In the genomic region with DNA sequence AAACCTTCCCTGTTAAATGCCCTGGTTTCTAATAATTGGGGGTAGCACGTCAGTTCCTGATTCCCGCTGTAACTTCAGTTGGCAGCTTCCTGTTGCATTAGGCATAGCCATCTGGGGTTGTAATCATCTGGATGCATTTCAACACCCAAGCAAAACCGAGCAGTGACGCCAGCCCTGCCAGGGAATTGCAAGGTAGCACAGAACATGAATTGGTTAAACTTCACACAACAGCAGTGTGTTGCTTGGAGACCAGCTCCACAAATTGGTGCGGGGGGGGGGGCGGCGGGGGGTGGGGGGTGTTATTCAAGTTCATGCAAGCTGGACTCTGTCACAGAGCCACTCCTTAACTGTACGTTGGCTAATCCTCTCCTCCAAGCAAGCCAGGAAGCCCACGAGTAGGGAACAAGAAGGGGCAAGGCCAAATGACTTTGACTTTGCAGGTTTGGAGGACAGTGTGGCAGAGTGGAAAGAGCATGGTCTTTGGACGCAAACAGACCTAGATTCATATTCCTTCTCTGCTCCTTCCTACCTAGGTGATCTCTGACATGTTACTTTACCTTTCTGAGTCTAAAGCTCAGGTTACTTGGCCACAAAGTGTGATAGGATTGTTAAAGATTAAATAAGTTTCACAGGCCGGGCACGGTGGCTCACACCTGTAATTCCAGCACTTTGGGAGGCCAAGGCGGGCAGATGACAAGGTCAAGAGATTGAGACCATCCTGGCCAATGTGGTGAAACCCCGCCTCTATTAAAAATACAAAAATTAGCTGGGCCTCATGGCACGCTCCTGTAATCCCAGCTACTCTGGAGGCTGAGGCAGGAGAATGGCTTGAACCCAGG, we compare ENCODE assay signal across 8 cellular contexts. TPM values are rescaled to one million over a fixed set of nuclear protein-coding genes. Genes with fewer than 3 reads are reported as not detected.
DNase-seq lines count a peak whose midpoint lies in the region; ATAC-seq and TF ChIP-seq lines count a peak whose summit lies in the region.

No MANE protein-coding gene starts in this region.

- no peaks in the 10 kb centered on the region for H3K27me3 Mint-ChIP-seq in stimulated activated naive CD8-positive, alpha-beta T cell treated with anti-CD3 and anti-CD28 coated beads, Interleukin-15, Interleukin-2, amounts not matched to agents 100 ng/mL and 50 ng/mL, for 24 hours
- peaks cover 6% of the 10 kb centered on the region for H3K27me3 Mint-ChIP-seq in neural progenitor cell (ENCODE audit: insufficient read depth, low read depth)

- peak overlapping the region; percentile 4 for H3K27ac Mint-ChIP-seq in stimulated activated naive CD8-positive, alpha-beta T cell treated with anti-CD3 and anti-CD28 coated beads, Interleukin-15, Interleukin-2, amounts not matched to agents 100 ng/mL and 50 ng/mL, for 24 hours
- no peak overlapping the region for H3K27ac Mint-ChIP-seq in neural progenitor cell

- H3K36me3 ChIP-seq in RWPE2 (ENCODE audit: low read depth) (no peaks in the 10 kb centered on the region), neural progenitor cell (no peaks in the 10 kb centered on the region)

- H3K4me1 Mint-ChIP-seq in stimulated activated naive CD8-positive, alpha-beta T cell treated with anti-CD3 and anti-CD28 coated beads, Interleukin-15, Interleukin-2, amounts not matched to agents 100 ng/mL and 50 ng/mL, for 24 hours (ENCODE audit: low read depth) = peaks cover 38% of the 10 kb centered on the region
- H3K4me1 Mint-ChIP-seq in neural progenitor cell = peaks cover 7% of the 10 kb centered on the region

- no peaks in the 10 kb centered on the region for H4K20me1 ChIP-seq in neural progenitor cell (ENCODE audit: low read depth)

- peaks cover 45% of the 10 kb centered on the region for H3K36me3 Mint-ChIP-seq in stimulated activated naive CD8-positive, alpha-beta T cell treated with anti-CD3 and anti-CD28 coated beads, Interleukin-15, Interleukin-2, amounts not matched to agents 100 ng/mL and 50 ng/mL, for 24 hours (ENCODE audit: low read depth)
- H3K36me3 Mint-ChIP-seq in neural progenitor cell = no peaks in the 10 kb centered on the region

- no peaks in the 10 kb centered on the region for H3K79me2 ChIP-seq in neural progenitor cell (ENCODE audit: low read depth)

- H3K4me3 Mint-ChIP-seq in stimulated activated naive CD8-positive, alpha-beta T cell treated with anti-CD3 and anti-CD28 coated beads, Interleukin-15, Interleukin-2, amounts not matched to agents 100 ng/mL and 50 ng/mL, for 24 hours = no peak overlapping the region
- no peak overlapping the region for H3K4me3 Mint-ChIP-seq in neural progenitor cell

- H3K9ac ChIP-seq in neural progenitor cell = no peak overlapping the region

- no peak overlapping the region for H2AFZ ChIP-seq in neural progenitor cell (replicated peaks)

- no peak overlapping the region for H3K4me2 ChIP-seq in neural progenitor cell

- no peaks in the 10 kb centered on the region for H3K9me3 ChIP-seq in RWPE2 (ENCODE audit: severe bottlenecking)
- no peaks in the 10 kb centered on the region for H3K9me3 ChIP-seq in neural progenitor cell (ENCODE audit: low read depth)

- H3K4me3 ChIP-seq in RWPE2 (ENCODE audit: severe bottlenecking) = no peak overlapping the region
- H3K4me3 ChIP-seq in neural progenitor cell = no peak overlapping the region

- no peaks in the 10 kb centered on the region for H3F3A ChIP-seq in neural progenitor cell (ENCODE audit: low read depth)

- ATAC-seq in stimulated activated naive CD8-positive, alpha-beta T cell treated with anti-CD3 and anti-CD28 coated beads, Interleukin-15, Interleukin-2, amounts not matched to agents 100 U/mL and 50 U/mL, for 24 hours = no peak
- ATAC-seq in RWPE2 (ENCODE audit: low read depth) (peak; percentile 94), GM21619 (IDR thresholded peaks at IDR 0.05; ENCODE audit: unreplicated experiment) (no peak)

- H3K9me3 Mint-ChIP-seq in stimulated activated naive CD8-positive, alpha-beta T cell treated with anti-CD3 and anti-CD28 coated beads, Interleukin-15, Interleukin-2, amounts not matched to agents 100 ng/mL and 50 ng/mL, for 24 hours = no peaks in the 10 kb centered on the region
- H3K9me3 Mint-ChIP-seq in neural progenitor cell = peaks cover 2% of the 10 kb centered on the region

- H3K27ac ChIP-seq in RWPE2 (ENCODE audit: poor library complexity, severe bottlenecking) (peak overlapping the region; percentile 74), epithelial cell of prostate (peak overlapping the region; percentile 84), neural progenitor cell (no peak overlapping the region)

- TF ChIP-seq CTCF in RWPE2 (IDR thresholded peaks at IDR 0.05; ENCODE audit: poor library complexity, severe bottlenecking) = no peak
- TF ChIP-seq CTCF in neural progenitor cell (IDR thresholded peaks at IDR 0.05) = no peak

- peaks cover 17% of the 10 kb centered on the region for H3K4me1 ChIP-seq in RWPE2 (ENCODE audit: insufficient read depth, poor library complexity, severe bottlenecking)
- H3K4me1 ChIP-seq in neural progenitor cell = no peaks in the 10 kb centered on the region

- H3K27me3 ChIP-seq in RWPE2 (ENCODE audit: insufficient read depth, poor library complexity, severe bottlenecking) (no peaks in the 10 kb centered on the region), neural progenitor cell (no peaks in the 10 kb centered on the region)

- DNase-seq in stimulated activated naive CD8-positive, alpha-beta T cell treated with anti-CD3 and anti-CD28 coated beads, Interleukin-15, Interleukin-2, amounts not matched to agents 100 U/mL and 50 U/mL, for 24 hours = no peak
- peak; percentile 84 for DNase-seq in RWPE2 (ENCODE audit: low spot score)
- peak; percentile 89 for DNase-seq in epithelial cell of prostate (ENCODE audit: low read depth, low spot score)
- peak; percentile 59 for DNase-seq in myocyte (ENCODE audit: low read depth)
- DNase-seq in neural progenitor cell (ENCODE audit: low spot score) = no peak
- DNase-seq in NCI-H187 treated with DMSO at 0.1 percent for 48 hours (lab: John Stamatoyannopoulos, UW) = no peak

RNA-seq across cellular contexts. Expression of gene LAX1, which starts 4.7 kb away (rescaled TPM):
- total RNA-seq in myocyte = not detected in 2 replicates
- polyA plus RNA-seq in myocyte (2012) = not detected
- total RNA-seq in neural progenitor cell (ENCODE audit: low replicate concordance) = not detected in 2 replicates

RNA-seq across cellular contexts. Expression of gene ZBED6, which starts 25.7 kb away (rescaled TPM):
- 19.6 and 20.6 TPM in 2 replicates for total RNA-seq in myocyte
- 5.7 TPM for polyA plus RNA-seq in myocyte (2012)
- 6.9 and 10.3 TPM in 2 replicates for total RNA-seq in neural progenitor cell (ENCODE audit: low replicate concordance)

RNA-seq across cellular contexts. Expression of gene ZC3H11A, which starts 25.7 kb away (rescaled TPM):
- total RNA-seq in myocyte = 100 and 103 TPM in 2 replicates
- 36.8 TPM for polyA plus RNA-seq in myocyte (2012)
- 113 and 142 TPM in 2 replicates for total RNA-seq in neural progenitor cell (ENCODE audit: low replicate concordance)

Comparison
In these comparisons a context has a peak if more than half of its experiments do, and no peak if none do; other contexts are left out.
1. DNase-seq: peak in RWPE2 (single experiment), epithelial cell of prostate (single experiment) and myocyte (single experiment); none in stimulated activated naive CD8-positive, alpha-beta T cell treated with anti-CD3 and anti-CD28 coated beads, Interleukin-15, Interleukin-2, amounts not matched to agents 100 U/mL and 50 U/mL, for 24 hours (single experiment), neural progenitor cell (single experiment) and NCI-H187 treated with DMSO at 0.1 percent for 48 hours (single experiment).